8 cellular contexts compared by ENCODE assay signal in the genomic region with DNA sequence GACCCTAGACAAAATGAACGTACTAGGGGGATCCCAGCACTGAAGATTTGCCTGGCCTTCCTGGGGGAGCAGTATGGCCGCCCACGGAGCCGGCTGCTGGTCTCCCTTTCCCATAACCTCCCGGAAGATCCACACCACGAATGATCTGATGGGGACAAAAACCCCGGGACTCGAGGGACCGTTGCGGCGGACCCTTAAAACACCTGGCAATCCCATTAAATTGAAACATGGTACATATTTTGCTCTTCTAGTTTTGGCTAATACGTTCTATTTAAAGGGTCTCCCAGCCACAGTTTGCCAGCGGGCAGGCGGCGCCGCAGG. TPM values are rescaled to one million over a fixed set of nuclear protein-coding genes. Genes with fewer than 3 reads are reported as not detected.
DNase-seq lines count a peak whose midpoint lies in the region; ATAC-seq, FAIRE-seq and TF ChIP-seq lines count a peak whose summit lies in the region.

No MANE protein-coding gene starts in this region.

- intact Hi-C loops in naive thymus-derived CD4-positive, alpha-beta T cell (cut with micrococcal nuclease) = loop anchor here (1.0 to 5.0 kb wide), 7 partner anchors 11 to 191 kb away; partner anchors contain the start of genes ARHGAP17 (in 1 of the 2), LCMT1 (in 1 of the 2) and ZKSCAN2 (in 1 of the 2)

- no peak for DNase-seq in AG09309 (ENCODE audit: low read depth)
- no peak for DNase-seq in central memory CD8-positive, alpha-beta T cell (ENCODE audit: low spot score in 2 of 2)
- no peak for DNase-seq in naive thymus-derived CD4-positive, alpha-beta T cell
- no peak for DNase-seq in GM12891 (ENCODE audit: insufficient read length, low spot score)
- DNase-seq in stimulated activated CD4-positive, alpha-beta T cell treated with anti-CD3 and anti-CD28 coated beads, Interleukin-1b, Interleukin-23, amount 100 ng/mL, for 48 hours = no peak
- DNase-seq in NCI-H146 treated with DMSO at 0.1 percent for 48 hours (lab: John Stamatoyannopoulos, UW; ENCODE audit: unreplicated experiment) = no peak

- peaks cover 23 to 39% of the 10 kb centered on the region in 2 donors for H3K4me1 ChIP-seq in naive thymus-derived CD4-positive, alpha-beta T cell (ENCODE audit: control insufficient read depth in 2 of 2, insufficient read depth in 2 of 2, low read length in 2 of 2)

- peaks cover 33% of the 10 kb centered on the region for H3K4me1 Mint-ChIP-seq in central memory CD8-positive, alpha-beta T cell
- H3K4me1 Mint-ChIP-seq in naive thymus-derived CD4-positive, alpha-beta T cell = peaks cover 36 to 78% (median 55%) of the 10 kb centered on the region in 7 donors

- peak; percentile 14 for ATAC-seq in HG03432 (IDR thresholded peaks at IDR 0.05; ENCODE audit: unreplicated experiment)
- ATAC-seq in central memory CD8-positive, alpha-beta T cell (replicated peaks; ENCODE audit: extremely low read depth, poor library complexity, severe bottlenecking) = no peak
- ATAC-seq in naive thymus-derived CD4-positive, alpha-beta T cell = no peak
- no peak for ATAC-seq in HG02571 (IDR thresholded peaks at IDR 0.05; ENCODE audit: unreplicated experiment)

- H3K9me3 ChIP-seq in naive thymus-derived CD4-positive, alpha-beta T cell (ENCODE audit: control insufficient read depth in 2 of 3, low read length in 3 of 3) = no peaks in the 10 kb centered on the region

- TF ChIP-seq POLR2A in GM12891 (IDR thresholded peaks at IDR 0.05; ENCODE audit: low read depth, low read length) = no peak

- H3K36me3 Mint-ChIP-seq in central memory CD8-positive, alpha-beta T cell (ENCODE audit: insufficient read depth) = peaks cover 5% of the 10 kb centered on the region
- H3K36me3 Mint-ChIP-seq in naive thymus-derived CD4-positive, alpha-beta T cell = peaks cover 0 to 4% (median 3%) of the 10 kb centered on the region in 5 donors

- no peak for TF ChIP-seq CTCF in AG09309 (IDR thresholded peaks at IDR 0.05; ENCODE audit: control insufficient read depth, insufficient read depth, low read depth, low read length, missing control alignments)

- peak overlapping the region; percentile 76 for H3K27ac ChIP-seq in naive thymus-derived CD4-positive, alpha-beta T cell (ENCODE audit: low read depth, low read length)

- H3K27me3 ChIP-seq in naive thymus-derived CD4-positive, alpha-beta T cell (ENCODE audit: control insufficient read depth in 2 of 2, insufficient read depth in 2 of 2, low read length in 2 of 2) = no peaks in the 10 kb centered on the region

- FAIRE-seq in GM12891 (lab: Jason Lieb, UNC) = no peak

- H3K4me3 Mint-ChIP-seq in central memory CD8-positive, alpha-beta T cell = peak overlapping the region; percentile 82
- H3K4me3 Mint-ChIP-seq in naive thymus-derived CD4-positive, alpha-beta T cell = peak overlapping the region; percentile 70 to 89 (median 80)

- H3K36me3 ChIP-seq in naive thymus-derived CD4-positive, alpha-beta T cell (ENCODE audit: control insufficient read depth in 2 of 3, insufficient read depth in 3 of 3, low read length in 3 of 3) = peaks cover 0 to 3% (median 0%) of the 10 kb centered on the region in 3 experiments

- H3K4me3 ChIP-seq in AG09309 (ENCODE audit: control insufficient read depth, low read depth, low read length) = peak overlapping the region; percentile 83
- peak overlapping the region; percentile 85 for H3K4me3 ChIP-seq in naive thymus-derived CD4-positive, alpha-beta T cell (ENCODE audit: low read length)

- CTCF ChIA-PET in naive thymus-derived CD4-positive, alpha-beta T cell (lab: Charles Lee) = interaction anchor here (0.7 to 2.1 kb wide), 7 partner anchors 9 to 44 kb away, joined by 3 to 10 read pairs (median 4); partner anchors contain the start of gene LCMT1

- H3K27me3 Mint-ChIP-seq in central memory CD8-positive, alpha-beta T cell = no peaks in the 10 kb centered on the region
- peaks cover 0 to 2% (median 0%) of the 10 kb centered on the region in 5 donors for H3K27me3 Mint-ChIP-seq in naive thymus-derived CD4-positive, alpha-beta T cell

- peak overlapping the region; percentile 80 for H3K27ac Mint-ChIP-seq in central memory CD8-positive, alpha-beta T cell (ENCODE audit: low read depth)
- H3K27ac Mint-ChIP-seq in naive thymus-derived CD4-positive, alpha-beta T cell = peak overlapping the region in 8 of 9 donors; percentile 82 to 100 (median 90)

- POLR2A ChIA-PET in naive thymus-derived CD4-positive, alpha-beta T cell (lab: Charles Lee) = interaction anchor here (0.7 to 3.6 kb wide), 16 partner anchors 8 to 53 kb away, joined by 3 to 41 read pairs (median 4); partner anchors contain the start of gene LCMT1

- H3K9me3 Mint-ChIP-seq in central memory CD8-positive, alpha-beta T cell = no peaks in the 10 kb centered on the region
- no peaks in the 10 kb centered on the region for H3K9me3 Mint-ChIP-seq in naive thymus-derived CD4-positive, alpha-beta T cell

TF ChIP-seq in GM12891, 5 proteins besides CTCF, POLR2A, EP300 and RAD21:
- TF ChIP-seq TAF1 (IDR thresholded peaks at IDR 0.05; ENCODE audit: low read depth, low read length) = no peak
- no peak for TF ChIP-seq POLR2AphosphoS5 (IDR thresholded peaks at IDR 0.05; ENCODE audit: low read depth, low read length)
- TF ChIP-seq PAX5 (IDR thresholded peaks at IDR 0.05; ENCODE audit: insufficient read depth, low read length, severe bottlenecking) = no peak
- no peak for TF ChIP-seq SPI1 (IDR thresholded peaks at IDR 0.05; ENCODE audit: low read depth, low read length)
- no peak for TF ChIP-seq POU2F2 (IDR thresholded peaks at IDR 0.05; ENCODE audit: low read depth, low read length)

RNA-seq across cellular contexts. Expression of gene LCMT1, which starts 45.2 kb away (rescaled TPM):
- 10 to 100 TPM; 30.2 to 36.9 (median 33.0) TPM for total RNA-seq in naive thymus-derived CD4-positive, alpha-beta T cell
- 10 to 100 TPM; 37.5 to 58.4 TPM for polyA plus RNA-seq in naive thymus-derived CD4-positive, alpha-beta T cell
- polyA plus RNA-seq in GM12891 (2012; ENCODE audit: low read depth, missing spikeins) = 32.3 TPM

RNA-seq across cellular contexts. Expression of gene ARHGAP17, which starts 51.2 kb away (rescaled TPM):
- total RNA-seq in naive thymus-derived CD4-positive, alpha-beta T cell = 10 to 100 TPM; 58.8 to 92.7 (median 70.6) TPM
- 10 to 100 TPM; 26.3 to 45.6 TPM for polyA plus RNA-seq in naive thymus-derived CD4-positive, alpha-beta T cell
- 87.2 TPM for polyA plus RNA-seq in GM12891 (2012; ENCODE audit: low read depth, missing spikeins)
